1 cellular context compared by ENCODE assay signal in genomic region chr19:5895409-5895808, GRCh38.
TF ChIP-seq lines count a peak whose summit lies in the region.

No MANE protein-coding gene starts in this region.

TF ChIP-seq in HepG2, 621 proteins besides CTCF, POLR2A, EP300 and RAD21:
- TF ChIP-seq RBFOX2 (IDR thresholded peaks at IDR 0.05; ENCODE audit: low read depth, low read length) (peak; percentile 68; the same call in 1 of the 2 replicates), TSC22D2 (CRISPR knock-in tag; IDR thresholded peaks at IDR 0.05; ENCODE audit: borderline replicate concordance) (no peak), AGO2 (optimal IDR thresholded peaks at IDR 0.05; ENCODE audit: low read depth, low read length) (peak; percentile 53)
